ENCODE assay signal across 11 cellular contexts in the genomic region with DNA sequence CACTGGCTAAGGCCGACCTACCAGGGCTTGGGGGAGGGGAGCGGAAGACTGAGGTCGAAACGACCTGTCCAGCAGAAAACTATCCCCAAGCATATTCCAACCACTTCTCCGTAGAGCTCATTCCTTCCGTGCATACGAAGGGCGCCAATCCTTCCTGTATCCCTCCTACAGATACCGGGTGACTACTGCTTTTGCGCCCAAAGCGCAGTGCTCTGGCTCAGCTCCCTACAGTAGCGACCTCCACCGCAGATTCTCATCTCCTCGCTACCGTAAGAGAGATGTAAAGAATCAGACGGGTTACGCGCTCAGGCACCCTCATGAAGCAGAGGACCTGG. TPM values are rescaled to one million over a fixed set of nuclear protein-coding genes. Genes with fewer than 3 reads are reported as not detected.
DNase-seq lines count a peak whose midpoint lies in the region; ATAC-seq and TF ChIP-seq lines count a peak whose summit lies in the region.
"Had no signal": no experiment of that assay in that cellular context is flagged by ENCODE, and none has a peak within 500 bp of the region (broad histone marks: within the 10 kb centered on the region; RNA-seq: fewer than 3 reads in every experiment).

No MANE protein-coding gene starts in this region.

- peak overlapping the region; percentile 60 for H3K4me3 ChIP-seq in iPS-18a (ENCODE audit: low read length)
- H3K4me3 ChIP-seq: cardiac muscle cell had no signal

- peaks cover 24% of the 10 kb centered on the region for H3K4me1 Mint-ChIP-seq in T-helper 1 cell treated with Interleukin-12 subunit alpha and Interleukin-12 subunit beta and Interleukin-4 antibody, amounts not matched to agents 30 μg/mL and 1 μg/mL, for 36 hours (ENCODE audit: low read depth)
- H3K4me1 Mint-ChIP-seq in activated B cell treated with CpG ODN at 0.5 μM for 24 hours: peaks cover 53% of the 10 kb centered on the region

- peak overlapping the region; percentile 48 for H3K9ac ChIP-seq in iPS-18a (ENCODE audit: low read length)

- H3K36me3 ChIP-seq in iPS-18a (ENCODE audit: control insufficient read depth, low read depth, low read length): peaks cover 3% of the 10 kb centered on the region
- H3K36me3 ChIP-seq: cardiac muscle cell had no signal

- H3K9me3 ChIP-seq in iPS-18a (ENCODE audit: control insufficient read depth, low read depth, low read length): no peaks in the 10 kb centered on the region

- peaks cover 11% of the 10 kb centered on the region for H3K27me3 ChIP-seq in iPS-18a (ENCODE audit: control insufficient read depth, insufficient read depth, low read length)
- H3K27me3 ChIP-seq: cardiac muscle cell had no signal

- intact Hi-C loops in activated B cell treated with CpG ODN at 0.5 μM for 24 hours (cut with micrococcal nuclease): no loop called here

- peaks cover 39% of the 10 kb centered on the region for H3K4me1 ChIP-seq in iPS-18a (ENCODE audit: control insufficient read depth, low read depth, low read length)

- ATAC-seq in activated B cell treated with CpG ODN at 0.5 μM for 24 hours (ENCODE audit: low read depth) (no peak), GM19452 (IDR thresholded peaks at IDR 0.05; ENCODE audit: unreplicated experiment) (no peak)

- DNase-seq in T-helper 1 cell (no peak), activated B cell treated with CpG ODN at 0.5 μM for 24 hours (no peak), retina (peak; percentile 67), activated gamma-delta T cell treated with Interleukin-2 at 50 U/mL for 16 hours (no peak)
- no peak for DNase-seq in activated CD8-positive, alpha-beta memory T cell treated with anti-CD3 and anti-CD28 coated beads, Interleukin-2, amount 50 U/mL, for 4 hours
- DNase-seq: 8988T, NCI-H526 had no signal

- no peak for TF ChIP-seq CTCF in activated B cell treated with CpG ODN at 0.5 μM for 24 hours (IDR thresholded peaks at IDR 0.05)

- peaks cover 7% of the 10 kb centered on the region for H3K36me3 Mint-ChIP-seq in T-helper 1 cell treated with Interleukin-12 subunit alpha and Interleukin-12 subunit beta and Interleukin-4 antibody, amounts not matched to agents 30 μg/mL and 1 μg/mL, for 36 hours (ENCODE audit: low read depth)
- H3K36me3 Mint-ChIP-seq in activated B cell treated with CpG ODN at 0.5 μM for 24 hours (ENCODE audit: low read depth): peaks cover 62% of the 10 kb centered on the region

- POLR2A ChIA-PET in activated B cell treated with CpG ODN at 0.5 μM for 24 hours (lab: Charles Lee): no interaction called here

- CTCF ChIA-PET in activated B cell treated with CpG ODN at 0.5 μM for 24 hours (lab: Charles Lee): interaction anchor here (0.7 kb wide), 1 partner anchor 324 kb away, joined by 4 read pairs; no protein-coding TSS in a partner anchor

- no peak overlapping the region for H3K27ac Mint-ChIP-seq in T-helper 1 cell treated with Interleukin-12 subunit alpha and Interleukin-12 subunit beta and Interleukin-4 antibody, amounts not matched to agents 30 μg/mL and 1 μg/mL, for 36 hours
- H3K27ac Mint-ChIP-seq in activated B cell treated with CpG ODN at 0.5 μM for 24 hours: no peak overlapping the region

- H3K27ac ChIP-seq in iPS-18a (ENCODE audit: low read length): no peak overlapping the region

- H3K27me3 Mint-ChIP-seq in T-helper 1 cell treated with Interleukin-12 subunit alpha and Interleukin-12 subunit beta and Interleukin-4 antibody, amounts not matched to agents 30 μg/mL and 1 μg/mL, for 36 hours (ENCODE audit: low read depth): peaks cover 12% of the 10 kb centered on the region
- H3K27me3 Mint-ChIP-seq in activated B cell treated with CpG ODN at 0.5 μM for 24 hours: no peaks in the 10 kb centered on the region

- no peaks in the 10 kb centered on the region for H3K9me3 Mint-ChIP-seq in T-helper 1 cell treated with Interleukin-12 subunit alpha and Interleukin-12 subunit beta and Interleukin-4 antibody, amounts not matched to agents 30 μg/mL and 1 μg/mL, for 36 hours
- no peaks in the 10 kb centered on the region for H3K9me3 Mint-ChIP-seq in activated B cell treated with CpG ODN at 0.5 μM for 24 hours

- H3K4me3 Mint-ChIP-seq in T-helper 1 cell treated with Interleukin-12 subunit alpha and Interleukin-12 subunit beta and Interleukin-4 antibody, amounts not matched to agents 30 μg/mL and 1 μg/mL, for 36 hours: peak overlapping the region; percentile 14
- peak overlapping the region; percentile 72 for H3K4me3 Mint-ChIP-seq in activated B cell treated with CpG ODN at 0.5 μM for 24 hours

RNA-seq across cellular contexts. Expression of a gene that starts 0.7 kb away (rescaled TPM):
- 0.40 TPM in 1 of 2 replicates, not detected in the other for total RNA-seq in activated B cell treated with CpG ODN at 0.5 μM for 24 hours

RNA-seq across cellular contexts. Expression of a gene that starts 7.3 kb away (rescaled TPM):
- total RNA-seq in activated B cell treated with CpG ODN at 0.5 μM for 24 hours: 70.3 and 78.0 TPM in 2 replicates
